ENCODE assay signal across 17 cellular contexts in the genomic region with DNA sequence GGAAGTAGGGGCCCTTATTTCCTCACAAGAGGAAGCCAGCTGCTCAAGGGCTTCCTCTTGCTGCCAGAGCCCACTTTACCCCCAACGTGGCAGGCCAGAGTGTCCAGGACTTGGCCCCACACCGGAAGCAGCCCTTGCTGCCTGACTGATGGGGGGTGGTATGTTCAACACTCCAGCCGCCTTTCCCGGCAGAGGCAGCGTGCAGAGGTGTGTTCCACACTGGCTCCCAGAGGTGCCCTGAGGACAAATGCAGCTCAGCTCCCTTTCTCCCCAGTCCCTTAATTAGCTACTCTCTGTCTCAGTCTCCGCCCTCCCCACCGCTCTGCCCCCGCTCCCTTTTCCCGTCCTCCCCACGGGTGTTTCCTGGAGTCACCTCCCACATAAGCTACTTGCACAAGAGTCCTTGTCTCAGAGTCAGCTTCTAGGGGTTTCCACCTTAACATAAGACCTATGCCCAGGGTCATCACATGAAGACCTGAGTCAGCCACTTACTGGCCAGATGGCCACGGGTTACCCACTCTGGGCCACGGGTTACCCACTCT.
DNase-seq lines count a peak whose midpoint lies in the region; ATAC-seq and TF ChIP-seq lines count a peak whose summit lies in the region.
"Had no signal": no experiment of that assay in that cellular context is flagged by ENCODE, and none has a peak within 500 bp of the region (broad histone marks: within the 10 kb centered on the region; RNA-seq: fewer than 3 reads in every experiment).

No MANE protein-coding gene starts in this region.

- no peaks in the 10 kb centered on the region for H3K27me3 ChIP-seq in gastroesophageal sphincter

- 49 to 78% methylated on average over 7 to 9 of the region's 12 CpGs for WGBS in gastroesophageal sphincter (ENCODE audit: low coverage in 1 of 2), 2 donors

- H3K36me3 ChIP-seq in gastroesophageal sphincter = no peaks in the 10 kb centered on the region
- H3K36me3 ChIP-seq in mucosa of descending colon (ENCODE audit: low read depth) = no peaks in the 10 kb centered on the region

- intact Hi-C loops in mucosa of descending colon (cut with DNase I, micrococcal nuclease) = no loop called here
- intact Hi-C loops in activated CD8-positive, alpha-beta T cell treated with anti-CD3 and anti-CD28 coated beads for 36 hours (cut with micrococcal nuclease) = no loop called here

- no peak for TF ChIP-seq CTCF in gastroesophageal sphincter (IDR thresholded peaks at IDR 0.05)
- TF ChIP-seq CTCF in mucosa of descending colon (IDR thresholded peaks at IDR 0.05) = no peak
- TF ChIP-seq CTCF in activated CD8-positive, alpha-beta T cell treated with anti-CD3 and anti-CD28 coated beads for 36 hours (IDR thresholded peaks at IDR 0.05) = no peak

- no peak overlapping the region for H3K4me3 ChIP-seq in gastroesophageal sphincter
- H3K4me3 ChIP-seq in mucosa of descending colon = no peak overlapping the region
- H3K4me3 ChIP-seq: GM23248 had no signal

- TF ChIP-seq POLR2A in gastroesophageal sphincter (IDR thresholded peaks at IDR 0.05) = no peak

- H3K4me1 Mint-ChIP-seq in activated CD8-positive, alpha-beta T cell treated with anti-CD3 and anti-CD28 coated beads for 36 hours (ENCODE audit: low read depth) = peaks cover 4% of the 10 kb centered on the region
- H3K4me1 Mint-ChIP-seq: neural crest cell had no signal

- ATAC-seq in gastroesophageal sphincter (peak; percentile 19), mucosa of descending colon (peak; percentile 15), GM21723 (IDR thresholded peaks at IDR 0.05; ENCODE audit: unreplicated experiment) (no peak)
- ATAC-seq in activated CD8-positive, alpha-beta T cell treated with anti-CD3 and anti-CD28 coated beads for 36 hours = no peak
- ATAC-seq: activated CD8-positive, alpha-beta T cell treated with anti-CD3 and anti-CD28 coated beads, Interleukin-2, amount 10 ng/mL, durations not matched to agents 7 days and 5 days; effector memory CD8-positive, alpha-beta T cell had no signal

- no peak overlapping the region for H3K4me3 Mint-ChIP-seq in activated CD8-positive, alpha-beta T cell treated with anti-CD3 and anti-CD28 coated beads for 36 hours
- H3K4me3 Mint-ChIP-seq: activated CD8-positive, alpha-beta T cell treated with anti-CD3 and anti-CD28 coated beads, Interleukin-2, amount 10 ng/mL, durations not matched to agents 7 days and 5 days; effector memory CD8-positive, alpha-beta T cell; neural crest cell; T-helper 2 cell treated with Interferon-gamma antibody and Interleukin-4, amounts not matched to agents 5 μg/mL and 100 μg/mL, for 36 hours had no signal

- no peaks in the 10 kb centered on the region for H3K9me3 Mint-ChIP-seq in activated CD8-positive, alpha-beta T cell treated with anti-CD3 and anti-CD28 coated beads for 36 hours
- H3K9me3 Mint-ChIP-seq: effector memory CD8-positive, alpha-beta T cell; neural crest cell; T-helper 2 cell treated with Interferon-gamma antibody and Interleukin-4, amounts not matched to agents 5 μg/mL and 100 μg/mL, for 36 hours had no signal

- no peaks in the 10 kb centered on the region for H3K9me3 ChIP-seq in gastroesophageal sphincter
- no peaks in the 10 kb centered on the region for H3K9me3 ChIP-seq in mucosa of descending colon

- peak overlapping the region in 1 of 4 donors; percentile 43 for H3K27ac ChIP-seq in gastroesophageal sphincter
- H3K27ac ChIP-seq: GM23248, RWPE1 had no signal

- DNase-seq in Ammon's horn (ENCODE audit: low spot score) (peak; percentile 17), NCI-H2227 (lab: John Stamatoyannopoulos, UW; ENCODE audit: unreplicated experiment) (peak; percentile 55), mucosa of descending colon (peak; percentile 4 to 50 (median 28)), NCI-H1436 (lab: John Stamatoyannopoulos, UW) (no peak), NCI-H187 treated with DMSO at 0.1 percent for 48 hours (lab: John Stamatoyannopoulos, UW) (no peak)
- DNase-seq in activated CD8-positive, alpha-beta T cell treated with anti-CD3 and anti-CD28 coated beads for 36 hours = no peak
- DNase-seq: activated CD8-positive, alpha-beta T cell treated with anti-CD3 and anti-CD28 coated beads, Interleukin-2, amount 10 ng/mL, durations not matched to agents 7 days and 5 days; activated effector memory CD4-positive, alpha-beta T cell treated with Interleukin-2 at 50 U/mL for 16 hours; effector memory CD8-positive, alpha-beta T cell; GM23248; kidney glomerular epithelial cell; NCI-H226 had no signal

- no peak overlapping the region for H3K27ac Mint-ChIP-seq in activated CD8-positive, alpha-beta T cell treated with anti-CD3 and anti-CD28 coated beads for 36 hours
- H3K27ac Mint-ChIP-seq: activated CD8-positive, alpha-beta T cell treated with anti-CD3 and anti-CD28 coated beads, Interleukin-2, amount 10 ng/mL, durations not matched to agents 7 days and 5 days; T-helper 2 cell treated with Interferon-gamma antibody and Interleukin-4, amounts not matched to agents 5 μg/mL and 100 μg/mL, for 36 hours had no signal

- CTCF ChIA-PET in activated CD8-positive, alpha-beta T cell treated with anti-CD3 and anti-CD28 coated beads for 36 hours (lab: Charles Lee) = interaction anchor here (0.6 kb wide), 1 partner anchor 28 kb away, joined by 3 read pairs; no protein-coding TSS in a partner anchor

- H3K27me3 Mint-ChIP-seq in activated CD8-positive, alpha-beta T cell treated with anti-CD3 and anti-CD28 coated beads for 36 hours = peaks cover 2% of the 10 kb centered on the region

- no peaks in the 10 kb centered on the region for H3K36me3 Mint-ChIP-seq in activated CD8-positive, alpha-beta T cell treated with anti-CD3 and anti-CD28 coated beads for 36 hours (ENCODE audit: low read depth)

- no peak for TF ChIP-seq EP300 in gastroesophageal sphincter (IDR thresholded peaks at IDR 0.05)

- POLR2A ChIA-PET in activated CD8-positive, alpha-beta T cell treated with anti-CD3 and anti-CD28 coated beads for 36 hours (lab: Charles Lee) = no interaction called here

- peaks cover 0 to 5% (median 3%) of the 10 kb centered on the region in 3 donors for H3K4me1 ChIP-seq in gastroesophageal sphincter
- no peaks in the 10 kb centered on the region for H3K4me1 ChIP-seq in mucosa of descending colon (ENCODE audit: low read depth)

Comparison
In these comparisons a context has a peak if more than half of its experiments do, and no peak if none do; other contexts are left out.
1. DNase-seq: peak in Ammon's horn (single experiment), NCI-H2227 (single experiment) and mucosa of descending colon (3 of 3); none in NCI-H1436 (single experiment), NCI-H187 treated with DMSO at 0.1 percent for 48 hours (single experiment) and activated CD8-positive, alpha-beta T cell treated with anti-CD3 and anti-CD28 coated beads for 36 hours (single experiment).
2. ATAC-seq: peak in gastroesophageal sphincter (single experiment) and mucosa of descending colon (single experiment); none in activated CD8-positive, alpha-beta T cell treated with anti-CD3 and anti-CD28 coated beads for 36 hours (single experiment) and GM21723 (single experiment).